22 cellular contexts compared by ENCODE assay signal in genomic region chr1:160077496-160077895, GRCh38. TPM values are rescaled to one million over a fixed set of nuclear protein-coding genes. Genes with fewer than 3 reads are reported as not detected.
"Had no signal": no experiment of that assay in that cellular context is flagged by ENCODE, and none has a peak within 500 bp of the region (broad histone marks: within the 10 kb centered on the region; RNA-seq: fewer than 3 reads in every experiment).

No MANE protein-coding gene starts in this region.

- H3K36me3 Mint-ChIP-seq: activated naive CD8-positive, alpha-beta T cell; natural killer cell treated with Interleukin-12 subunit alpha and Interleukin-12 subunit beta and Interleukin-15 and Interleukin-18, amount 100 ng/mL, for 72 hours; stimulated activated memory B cell treated with anti-CD40 and anti-IgM and Interleukin-4, amounts not matched to agents 10 μg/mL and 1 μg/mL and 100 μg/mL, for 72 hours had no signal

- H3K79me2 ChIP-seq: hepatocyte, parathyroid adenoma had no signal

- H3K27ac Mint-ChIP-seq: activated naive CD8-positive, alpha-beta T cell; activated T-cell treated with anti-CD3 and anti-CD28 coated beads, Interleukin-2, amount 50 U/mL, for 72 hours; natural killer cell treated with Interleukin-12 subunit alpha and Interleukin-12 subunit beta and Interleukin-15 and Interleukin-18, amount 100 ng/mL, for 72 hours; stimulated activated memory B cell treated with anti-CD40 and anti-IgM and Interleukin-4, amounts not matched to agents 10 μg/mL and 1 μg/mL and 100 μg/mL, for 72 hours had no signal

- H3K9me3 Mint-ChIP-seq: activated T-cell treated with anti-CD3 and anti-CD28 coated beads, Interleukin-2, amount 50 U/mL, for 72 hours; natural killer cell treated with Interleukin-12 subunit alpha and Interleukin-12 subunit beta and Interleukin-15 and Interleukin-18, amount 100 ng/mL, for 72 hours; stimulated activated memory B cell treated with anti-CD40 and anti-IgM and Interleukin-4, amounts not matched to agents 10 μg/mL and 1 μg/mL and 100 μg/mL, for 72 hours had no signal

- FAIRE-seq: TTC549 had no signal

- H3K36me3 ChIP-seq: cardiac muscle cell, lower lobe of right lung, neutrophil had no signal

- H3K4me3 ChIP-seq: cardiac muscle cell, hepatocyte, lower lobe of right lung, smooth muscle cell had no signal

- H3K4me3 Mint-ChIP-seq: activated naive CD8-positive, alpha-beta T cell; activated T-cell treated with anti-CD3 and anti-CD28 coated beads, Interleukin-2, amount 50 U/mL, for 72 hours; natural killer cell treated with Interleukin-12 subunit alpha and Interleukin-12 subunit beta and Interleukin-15 and Interleukin-18, amount 100 ng/mL, for 72 hours; stimulated activated memory B cell treated with anti-CD40 and anti-IgM and Interleukin-4, amounts not matched to agents 10 μg/mL and 1 μg/mL and 100 μg/mL, for 72 hours had no signal

- H2AFZ ChIP-seq: hepatocyte, parathyroid adenoma had no signal

- H3K4me1 ChIP-seq: foreskin keratinocyte, lower lobe of right lung, parathyroid adenoma had no signal

- H3K9ac ChIP-seq: parathyroid adenoma had no signal

- DNase-seq: activated CD4-positive, alpha-beta T cell treated with anti-CD3 and anti-CD28 coated beads, Interleukin-2, amount 50 U/mL, for 4 hours; activated gamma-delta T cell; activated T-cell treated with anti-CD3 and anti-CD28 coated beads, Interleukin-2, amount 50 U/mL, for 72 hours; foreskin keratinocyte; left colon; lower lobe of right lung; stimulated activated CD4-positive, alpha-beta T cell treated with anti-CD3 and anti-CD28 coated beads, Interleukin-4, amount 100 ng/mL, for 4 hours; T-helper 2 cell had no signal

- H3K27ac ChIP-seq: cardiac muscle cell, foreskin keratinocyte, hepatocyte, lower lobe of right lung, neutrophil, parathyroid adenoma had no signal

- ATAC-seq: lower lobe of right lung; natural killer cell treated with Interleukin-12 subunit alpha and Interleukin-12 subunit beta and Interleukin-15 and Interleukin-18, amount 100 ng/mL, for 72 hours; sciatic nerve; stimulated activated memory B cell treated with anti-CD40 and anti-IgM and Interleukin-4, amounts not matched to agents 10 μg/mL and 1 μg/mL and 100 μg/mL, for 72 hours had no signal

- H3K9me3 ChIP-seq: lower lobe of right lung, neutrophil had no signal

- H3K4me2 ChIP-seq: hepatocyte, smooth muscle cell had no signal

RNA-seq across cellular contexts. Expression of gene KCNJ9, which starts 3.8 kb away (rescaled TPM):
- total RNA-seq: activated CD8-positive, alpha-beta memory T cell treated with anti-CD3 and anti-CD28 coated beads for 36 hours; epithelial cell of proximal tubule; foreskin keratinocyte; hepatocyte; left colon; lower lobe of right lung; natural killer cell treated with Interleukin-12 subunit alpha and Interleukin-12 subunit beta and Interleukin-15 and Interleukin-18, amount 100 ng/mL, for 72 hours; smooth muscle cell; ureter had no signal
- polyA plus RNA-seq: fibroblast of lung, foreskin keratinocyte, hepatocyte, smooth muscle cell had no signal

RNA-seq across cellular contexts. Expression of gene KCNJ10, which starts 7.5 kb away (rescaled TPM):
- total RNA-seq: activated CD8-positive, alpha-beta memory T cell treated with anti-CD3 and anti-CD28 coated beads for 36 hours; epithelial cell of proximal tubule; fibroblast of lung; foreskin keratinocyte; hepatocyte; smooth muscle cell; ureter had no signal
- polyA plus RNA-seq: fibroblast of lung, foreskin keratinocyte, hepatocyte, smooth muscle cell had no signal

RNA-seq across cellular contexts. Expression of gene ATP1A2, which starts 38.1 kb away (rescaled TPM):
- total RNA-seq: activated CD8-positive, alpha-beta memory T cell treated with anti-CD3 and anti-CD28 coated beads for 36 hours; activated T-cell treated with anti-CD3 and anti-CD28 coated beads, Interleukin-2, amount 50 U/mL, for 72 hours; epithelial cell of proximal tubule; foreskin keratinocyte; natural killer cell treated with Interleukin-12 subunit alpha and Interleukin-12 subunit beta and Interleukin-15 and Interleukin-18, amount 100 ng/mL, for 72 hours; smooth muscle cell had no signal
- polyA plus RNA-seq: foreskin keratinocyte, smooth muscle cell had no signal
